2 cellular contexts compared by ENCODE assay signal in genomic region chrX:153474266-153474665, GRCh38.
TF ChIP-seq lines count a peak whose summit lies in the region.

No MANE protein-coding gene starts in this region.

TF ChIP-seq in H1, 55 proteins besides CTCF, POLR2A, EP300 and RAD21:
- no peak for TF ChIP-seq SUZ12 (IDR thresholded peaks at IDR 0.05; ENCODE audit: low read length)
- TF ChIP-seq E2F6 (IDR thresholded peaks at IDR 0.05), result no peak
- no peak for TF ChIP-seq ZNF274 (IDR thresholded peaks at IDR 0.05; ENCODE audit: borderline replicate concordance, extremely low read depth, low read length)
- TF ChIP-seq RFX5 (IDR thresholded peaks at IDR 0.05; ENCODE audit: borderline replicate concordance, low read depth, low read length), result no peak
- TF ChIP-seq SAP30 (IDR thresholded peaks at IDR 0.05; ENCODE audit: insufficient read depth, insufficient replicate concordance, low read length), result no peak
- no peak for TF ChIP-seq USF2 (IDR thresholded peaks at IDR 0.05; ENCODE audit: low read length)

TF ChIP-seq in SK-N-SH, 30 proteins besides CTCF, POLR2A, EP300 and RAD21:
- no peak for TF ChIP-seq JUND (IDR thresholded peaks at IDR 0.05)
